Comparison of ENCODE assay signal across 11 cellular contexts in genomic region chrX:41502004-41502403, GRCh38. TPM values are rescaled to one million over a fixed set of nuclear protein-coding genes. Genes with fewer than 3 reads are reported as not detected.
"Had no signal": no experiment of that assay in that cellular context is flagged by ENCODE, and none has a peak within 500 bp of the region (broad histone marks: within the 10 kb centered on the region; RNA-seq: fewer than 3 reads in every experiment).

No MANE protein-coding gene starts in this region.

- H3K27ac ChIP-seq: GM23248 had no signal

- H3K4me3 ChIP-seq: GM23248, K562 had no signal

- DNase-seq: GM23248, GOT3, H9, HCEC 1CT, HFFc6, IMR-90, KG1 had no signal

- FAIRE-seq: H54, HTR-8/SVneo, K562 had no signal

- H3K9ac ChIP-seq: GM23248 had no signal

- H3K27ac Mint-ChIP-seq: H9, HFFc6 had no signal

- ATAC-seq: K562 had no signal

- H3K4me1 Mint-ChIP-seq: H9 had no signal

- H2AFZ ChIP-seq: GM23248 had no signal

- H3K4me3 Mint-ChIP-seq: H9, HFFc6 had no signal

RNA-seq across cellular contexts. Expression of gene NYX, which starts 54.9 kb away (rescaled TPM):
- total RNA-seq: GM23248, H9, HFFc6, HT-29, IMR-90, K562 had no signal
- polyA plus RNA-seq: GM23248, IMR-90, K562 had no signal
